1 cellular context compared by ENCODE assay signal in genomic region chr1:206779565-206780091, GRCh38.
TF ChIP-seq lines count a peak whose summit lies in the region.

No MANE protein-coding gene starts in this region.

TF ChIP-seq in SK-N-SH, 30 proteins besides CTCF, POLR2A, EP300 and RAD21:
- TF ChIP-seq MXI1 (IDR thresholded peaks at IDR 0.05; ENCODE audit: low read depth, low read length) (no peak), YY1 (IDR thresholded peaks at IDR 0.05; ENCODE audit: low read depth) (no peak), SMC3 (IDR thresholded peaks at IDR 0.05; ENCODE audit: low read depth, low read length) (no peak)
TF ChIP-seq in SK-N-SH: peak in this region for 0.
